Comparison of ENCODE assay signal across 17 cellular contexts in genomic region chr7:119964640-119965542, GRCh38.
DNase-seq lines count a peak whose midpoint lies in the region; ATAC-seq, FAIRE-seq and TF ChIP-seq lines count a peak whose summit lies in the region.
"Had no signal": no experiment of that assay in that cellular context is flagged by ENCODE, and none has a peak within 500 bp of the region (broad histone marks: within the 10 kb centered on the region; RNA-seq: fewer than 3 reads in every experiment).

No MANE protein-coding gene starts in this region.

- H3K4me1 Mint-ChIP-seq in immature natural killer cell, result no peaks in the 10 kb centered on the region
- H3K4me1 Mint-ChIP-seq: activated naive CD4-positive, alpha-beta T cell treated with anti-CD3 and anti-CD28 coated beads, Interleukin-2, amount 10 ng/mL, durations not matched to agents 7 days and 5 days had no signal

- H3K27me3 ChIP-seq in SK-N-SH (ENCODE audit: insufficient read depth) (no peaks in the 10 kb centered on the region), foreskin keratinocyte (no peaks in the 10 kb centered on the region), smooth muscle cell (ENCODE audit: low read depth) (no peaks in the 10 kb centered on the region)
- H3K27me3 ChIP-seq: heart left ventricle had no signal

- H3K4me3 ChIP-seq in SK-N-SH (ENCODE audit: low read depth in 2 of 2, low read length in 1 of 2) (no peak overlapping the region), smooth muscle cell (no peak overlapping the region)
- H3K4me3 ChIP-seq: heart left ventricle had no signal

- H3K4me3 Mint-ChIP-seq in immature natural killer cell, result no peak overlapping the region
- H3K4me3 Mint-ChIP-seq: activated naive CD4-positive, alpha-beta T cell treated with anti-CD3 and anti-CD28 coated beads, Interleukin-2, amount 10 ng/mL, durations not matched to agents 7 days and 5 days had no signal

- no peaks in the 10 kb centered on the region for H3K9me2 ChIP-seq in SK-N-SH

- H3K27me3 Mint-ChIP-seq in immature natural killer cell (ENCODE audit: low read depth in 3 of 3), result no peaks in the 10 kb centered on the region
- H3K27me3 Mint-ChIP-seq: activated naive CD4-positive, alpha-beta T cell treated with anti-CD3 and anti-CD28 coated beads, Interleukin-2, amount 10 ng/mL, durations not matched to agents 7 days and 5 days had no signal

- H3K27ac ChIP-seq in SK-N-SH (ENCODE audit: low read depth in 2 of 2, low read length in 1 of 2), result no peak overlapping the region
- H3K27ac ChIP-seq in foreskin keratinocyte, result no peak overlapping the region
- peak overlapping the region; percentile 76 for H3K27ac ChIP-seq in smooth muscle cell (ENCODE audit: low read depth)
- H3K27ac ChIP-seq: heart left ventricle, RWPE1 had no signal

- no peak for FAIRE-seq in GM19239 (lab: Jason Lieb, UNC)
- FAIRE-seq: G401.6 had no signal

- H3K36me3 ChIP-seq in SK-N-SH (replicated peaks in 1 of 2; ENCODE audit: control insufficient read depth in 1 of 2, insufficient read depth in 2 of 2, low read length in 1 of 2) (no peaks in the 10 kb centered on the region), smooth muscle cell (ENCODE audit: low read depth) (no peaks in the 10 kb centered on the region)
- H3K36me3 ChIP-seq: heart left ventricle had no signal

- DNase-seq in SK-N-SH, result no peak
- peak; percentile 35 for DNase-seq in astrocyte of the hippocampus (ENCODE audit: low read depth, low spot score)
- peak in 1 of 2 donors; percentile 6 for DNase-seq in foreskin keratinocyte
- no peak for DNase-seq in smooth muscle cell (lab: John Stamatoyannopoulos, UW; ENCODE audit: unreplicated experiment)
- DNase-seq in NCI-H1105 treated with DMSO at 0.1 percent for 48 hours (lab: John Stamatoyannopoulos, UW), result no peak
- DNase-seq in immature natural killer cell, result no peak
- DNase-seq in GM19239 (ENCODE audit: insufficient read length, low spot score), result no peak
- DNase-seq: activated CD4-positive, CD25-positive, alpha-beta regulatory T cell treated with anti-CD3 and anti-CD28 coated beads, Interleukin-2, amount 50 U/mL, for 72 hours; activated CD8-positive, alpha-beta memory T cell treated with anti-CD3 and anti-CD28 coated beads, Interleukin-2, amount 50 U/mL, for 4 hours; activated naive CD4-positive, alpha-beta T cell treated with anti-CD3 and anti-CD28 coated beads, Interleukin-2, amount 10 ng/mL, durations not matched to agents 7 days and 5 days; COR-L47; heart left ventricle; NCI-H2081; NCI-H526 treated with DMSO at 0.1 percent for 48 hours had no signal

- TF ChIP-seq EP300 in SK-N-SH (IDR thresholded peaks at IDR 0.05; ENCODE audit: borderline replicate concordance in 1 of 2, low read depth in 1 of 2, low read length in 1 of 2), result no peak

- H3K9ac ChIP-seq in SK-N-SH (no peak overlapping the region), smooth muscle cell (ENCODE audit: low read depth) (no peak overlapping the region)

- no peak for ATAC-seq in SK-N-SH treated with all-trans-retinoic acid at 6 μM for 48 hours
- ATAC-seq in foreskin keratinocyte, result peak; percentile 50
- ATAC-seq: heart left ventricle had no signal

- WGBS in SK-N-SH (ENCODE audit: low lambda C conversion rate), result 0% methylated on average over 1 of the region's 1 CpG
- 10% methylated on average over 1 of the region's 1 CpG for WGBS in smooth muscle cell (ENCODE audit: low lambda C conversion rate)

- no peaks in the 10 kb centered on the region for H3K36me3 Mint-ChIP-seq in immature natural killer cell
- H3K36me3 Mint-ChIP-seq: activated naive CD4-positive, alpha-beta T cell treated with anti-CD3 and anti-CD28 coated beads, Interleukin-2, amount 10 ng/mL, durations not matched to agents 7 days and 5 days had no signal

- CTCF ChIA-PET in SK-N-SH (lab: Yijun Ruan, JAX), result interaction anchor here (0.7 to 1.2 kb wide), 2 partner anchors 29 to 161 kb away, joined by 3 to 6 read pairs; no protein-coding TSS in a partner anchor

- H3K4me2 ChIP-seq in SK-N-SH (no peak overlapping the region), smooth muscle cell (peak overlapping the region; percentile 59)

- peaks cover 0 to 23% (median 4%) of the 10 kb centered on the region in 6 donors for H3K9me3 Mint-ChIP-seq in immature natural killer cell
- H3K9me3 Mint-ChIP-seq: activated naive CD4-positive, alpha-beta T cell treated with anti-CD3 and anti-CD28 coated beads, Interleukin-2, amount 10 ng/mL, durations not matched to agents 7 days and 5 days had no signal

- H4K20me1 ChIP-seq in SK-N-SH (ENCODE audit: insufficient read depth), result no peaks in the 10 kb centered on the region
- H4K20me1 ChIP-seq in smooth muscle cell (ENCODE audit: low read depth), result no peaks in the 10 kb centered on the region

- H3K79me2 ChIP-seq in SK-N-SH (ENCODE audit: insufficient read depth), result no peaks in the 10 kb centered on the region
- no peaks in the 10 kb centered on the region for H3K79me2 ChIP-seq in smooth muscle cell (ENCODE audit: low read depth)

- no peak for TF ChIP-seq RAD21 in SK-N-SH (IDR thresholded peaks at IDR 0.05; ENCODE audit: low read length)

- H2AFZ ChIP-seq in SK-N-SH (ENCODE audit: low read depth) (0 out of 2 replicates have a peak overlapping the region, but pooled peaks have one; percentile 2), smooth muscle cell (ENCODE audit: low read depth) (peak overlapping the region; percentile 11)

- POLR2A ChIA-PET in SK-N-SH (lab: Yijun Ruan, JAX), result no interaction called here

- no peaks in the 10 kb centered on the region for H3K4me1 ChIP-seq in SK-N-SH (ENCODE audit: control insufficient read depth in 1 of 2, insufficient read depth in 2 of 2, low read depth in 1 of 2, low read length in 1 of 2)
- H3K4me1 ChIP-seq in foreskin keratinocyte, result peaks cover 11% of the 10 kb centered on the region
- peaks cover 29% of the 10 kb centered on the region for H3K4me1 ChIP-seq in smooth muscle cell (ENCODE audit: low read depth)
- H3K4me1 ChIP-seq: heart left ventricle had no signal

- H3K27ac Mint-ChIP-seq in immature natural killer cell, result no peak overlapping the region
- H3K27ac Mint-ChIP-seq: activated naive CD4-positive, alpha-beta T cell treated with anti-CD3 and anti-CD28 coated beads, Interleukin-2, amount 10 ng/mL, durations not matched to agents 7 days and 5 days had no signal

- H3K9me3 ChIP-seq in SK-N-SH (no peaks in the 10 kb centered on the region), smooth muscle cell (replicated peaks; ENCODE audit: low read depth) (no peaks in the 10 kb centered on the region)
- H3K9me3 ChIP-seq: heart left ventricle had no signal

- peaks cover 3% of the 10 kb centered on the region for H3F3A ChIP-seq in SK-N-SH (replicated peaks; ENCODE audit: insufficient read depth)
- peaks cover 15% of the 10 kb centered on the region for H3F3A ChIP-seq in smooth muscle cell (ENCODE audit: low read depth)

- no peak for TF ChIP-seq CTCF in SK-N-SH (IDR thresholded peaks at IDR 0.05)
- TF ChIP-seq CTCF in foreskin keratinocyte (conservative IDR thresholded peaks at IDR 0.05), result no peak
- no peak for TF ChIP-seq CTCF in smooth muscle cell (IDR thresholded peaks at IDR 0.05; ENCODE audit: borderline replicate concordance, insufficient read depth, poor library complexity, severe bottlenecking)

TF ChIP-seq in SK-N-SH, 30 proteins besides CTCF, POLR2A, EP300 and RAD21:
- TF ChIP-seq USF1 (IDR thresholded peaks at IDR 0.05; ENCODE audit: borderline replicate concordance, low read depth), result no peak
- TF ChIP-seq MXI1 (IDR thresholded peaks at IDR 0.05; ENCODE audit: low read depth, low read length), result no peak
- TF ChIP-seq CHD2 (IDR thresholded peaks at IDR 0.05; ENCODE audit: low read length, partially characterized antibody), result no peak
- no peak for TF ChIP-seq MEF2A (IDR thresholded peaks at IDR 0.05; ENCODE audit: borderline replicate concordance, low read depth)
- no peak for TF ChIP-seq RFX5 (IDR thresholded peaks at IDR 0.05; ENCODE audit: low read length)
TF ChIP-seq in SK-N-SH: peak in this region for 0.

TF ChIP-seq in SK-N-SH treated with all-trans-retinoic acid at 6 μM for 48 hours, 23 proteins besides CTCF, POLR2A, EP300 and RAD21:
- TF ChIP-seq TOX (CRISPR knock-in tag; IDR thresholded peaks at IDR 0.05; ENCODE audit: borderline replicate concordance) (no peak), ARNTL (CRISPR knock-in tag; IDR thresholded peaks at IDR 0.05; ENCODE audit: borderline replicate concordance, low read depth) (no peak)
